Comparison of ENCODE assay signal across 8 cellular contexts in genomic region chr12:29889737-29890136, GRCh38.
A peak's percentile ranks its signal among the peaks of the same experiment; 100 is the strongest.
DNase-seq lines count a peak whose midpoint lies in the region; ATAC-seq, FAIRE-seq and TF ChIP-seq lines count a peak whose summit lies in the region.

No MANE protein-coding gene starts in this region.

- TF ChIP-seq CTCF in mammary epithelial cell (conservative IDR thresholded peaks at IDR 0.05 in 1 of 2, IDR thresholded peaks at IDR 0.05 in 1 of 2; ENCODE audit: extremely low read depth in 1 of 2, insufficient read depth in 1 of 2, low read depth in 1 of 2, low read length in 2 of 2), result peak; percentile 61 to 82
- TF ChIP-seq CTCF in right lobe of liver (IDR thresholded peaks at IDR 0.05), result peak in 3 of 4 donors; percentile 42 to 60 (median 45)

- H3K27me3 ChIP-seq in mammary epithelial cell (ENCODE audit: insufficient read depth, low read length) (no peaks in the 10 kb centered on the region), right lobe of liver (no peaks in the 10 kb centered on the region)

- dilution Hi-C loops in mammary epithelial cell (cut with HindIII; ENCODE audit: low sequenced_read_pairs), result no loop called here

- no peak overlapping the region for H3K9ac ChIP-seq in mammary epithelial cell (ENCODE audit: insufficient read depth, low read length)

- TF ChIP-seq POLR2A in right lobe of liver (IDR thresholded peaks at IDR 0.05), result no peak

- no peak overlapping the region for H3K27ac ChIP-seq in mammary epithelial cell (ENCODE audit: insufficient read depth, low read depth, low read length)
- H3K27ac ChIP-seq in right lobe of liver, result no peak overlapping the region

- peak overlapping the region; percentile 11 for H2AFZ ChIP-seq in mammary epithelial cell (ENCODE audit: low read depth, low read length)

- CTCF ChIA-PET in mammary epithelial cell (lab: Charles Lee; ENCODE audit: low non-redundant PET), result interaction anchor here (0.8 kb wide), 1 partner anchor 554 kb away, joined by 7 read pairs; no protein-coding TSS in a partner anchor

- 35% methylated on average over 5 of the region's 5 CpGs for WGBS in mammary epithelial cell (ENCODE audit: low coverage, missing lambda C conversion rate)
- WGBS in right lobe of liver (ENCODE audit: insufficient coverage, low coverage, low lambda C conversion rate, missing lambda C conversion rate), result 22% methylated on average over 3 of the region's 5 CpGs

- no peaks in the 10 kb centered on the region for H3K4me1 ChIP-seq in mammary epithelial cell (ENCODE audit: insufficient read depth, low read length)
- H3K4me1 ChIP-seq in right lobe of liver, result no peaks in the 10 kb centered on the region

- H3K4me3 ChIP-seq in mammary epithelial cell (replicated peaks in 1 of 3; ENCODE audit: insufficient read depth in 1 of 3, low read depth in 2 of 3, low read length in 3 of 3), result no peak overlapping the region
- H3K4me3 ChIP-seq in right lobe of liver, result no peak overlapping the region

- H3K9me3 ChIP-seq in mammary epithelial cell (replicated peaks; ENCODE audit: insufficient read depth, low read length), result no peaks in the 10 kb centered on the region
- no peaks in the 10 kb centered on the region for H3K9me3 ChIP-seq in right lobe of liver

- in situ Hi-C loops in mammary epithelial cell (cut with MboI; ENCODE audit: low sequenced_read_pairs in 2 of 2), result no loop called here

- no TSS peak for BruUV-seq in mammary epithelial cell (replicated peaks; lab: Mats Ljungman, UMichigan)

- DNase-seq in NCI-H1417 (lab: John Stamatoyannopoulos, UW), result peak in 2 of 3 experiments; percentile 24 to 25
- DNase-seq in NCI-H1417 treated with DMSO at 0.1 percent for 48 hours (lab: John Stamatoyannopoulos, UW), result no peak
- peak; percentile 25 for DNase-seq in NCI-H128 (lab: John Stamatoyannopoulos, UW; ENCODE audit: unreplicated experiment)
- peak; percentile 52 for DNase-seq in mammary epithelial cell
- peak in 2 of 3 donors; percentile 22 to 48 for DNase-seq in right lobe of liver
- no peak for DNase-seq in urothelium cell line (ENCODE audit: low spot score)
- no peak for DNase-seq in epidermal melanocyte (ENCODE audit: insufficient read length, low spot score)

- ATAC-seq in right lobe of liver (peak in 3 of 4 donors; percentile 39 to 59 (median 41)), HG03354 (IDR thresholded peaks at IDR 0.05; ENCODE audit: poor library complexity, severe bottlenecking, unreplicated experiment) (no peak)

- intact Hi-C loops in mammary epithelial cell (cut with micrococcal nuclease) (loop anchor here (1.0 to 5.0 kb wide), 4 partner anchors 92 to 371 kb away; partner anchors contain the start of gene TMTC1), right lobe of liver (cut with DNase I) (no loop called here)

- H3K79me2 ChIP-seq in mammary epithelial cell (ENCODE audit: insufficient read depth, low read length), result no peaks in the 10 kb centered on the region

- H3K4me2 ChIP-seq in mammary epithelial cell (ENCODE audit: insufficient read depth, low read depth, low read length), result no peak overlapping the region

- H4K20me1 ChIP-seq in mammary epithelial cell (ENCODE audit: insufficient read depth, low read length), result no peaks in the 10 kb centered on the region

- H3K36me3 ChIP-seq in mammary epithelial cell (ENCODE audit: insufficient read depth, low read length) (no peaks in the 10 kb centered on the region), right lobe of liver (no peaks in the 10 kb centered on the region)

- FAIRE-seq in urothelium cell line (lab: Jason Lieb, UNC), result no peak

Comparison
In these comparisons a context has a peak if more than half of its experiments do, and no peak if none do; other contexts are left out.
1. DNase-seq: peak in NCI-H1417 (2 of 3), NCI-H128 (single experiment), mammary epithelial cell (single experiment) and right lobe of liver (2 of 3); none in NCI-H1417 treated with DMSO at 0.1 percent for 48 hours (single experiment), urothelium cell line (single experiment) and epidermal melanocyte (single experiment).